22 cellular contexts compared by ENCODE assay signal in genomic region chr6:145818796-145819195, GRCh38.
"Had no signal": no experiment of that assay in that cellular context is flagged by ENCODE, and none has a peak within 500 bp of the region (broad histone marks: within the 10 kb centered on the region; RNA-seq: fewer than 3 reads in every experiment).

No MANE protein-coding gene starts in this region.

- H3K36me3 ChIP-seq: colonic mucosa, esophagus squamous epithelium, left lung, lower lobe of right lung, neutrophil, pancreas, thoracic aorta, upper lobe of left lung, uterus had no signal

- H2AFZ ChIP-seq: hepatocyte had no signal

- H3K4me1 ChIP-seq: colonic mucosa, uterus had no signal

- DNase-seq: colonic mucosa; effector CD8-positive, alpha-beta T cell; erythroblast; esophagus squamous epithelium; foreskin melanocyte; kidney; left lung; lower lobe of right lung; naive B cell; pancreas; stimulated activated CD4-positive, alpha-beta T cell treated with anti-CD3 and anti-CD28 coated beads, Interleukin-15, amount 100 ng/mL, for 24 hours; stimulated activated CD4-positive, alpha-beta T cell treated with anti-CD3 and anti-CD28 coated beads, Interleukin-2, amount 100 ng/mL, for 48 hours; stimulated activated naive B cell treated with anti-CD40 and anti-IgM and Interleukin-4, amounts not matched to agents 10 μg/mL and 1 μg/mL and 100 μg/mL, for 72 hours; upper lobe of left lung; uterus had no signal

- ATAC-seq: left lung; lower lobe of right lung; natural killer cell treated with Interleukin-12 subunit alpha and Interleukin-12 subunit beta and Interleukin-15 and Interleukin-18, amount 100 ng/mL, for 72 hours; pancreas; sciatic nerve; stimulated activated naive B cell treated with anti-CD40 and anti-IgM and Interleukin-4, amounts not matched to agents 10 μg/mL and 1 μg/mL and 100 μg/mL, for 72 hours had no signal

- H3K4me3 ChIP-seq: colonic mucosa, esophagus squamous epithelium, hepatocyte, left lung, lower lobe of right lung, pancreas, skin epidermis, thoracic aorta, tibial nerve, upper lobe of left lung, uterus had no signal

- H3K9me3 ChIP-seq: colonic mucosa, esophagus squamous epithelium, left lung, lower lobe of right lung, neutrophil, pancreas, thoracic aorta, tibial nerve, upper lobe of left lung, uterus had no signal

- H3K27ac ChIP-seq: colonic mucosa, esophagus squamous epithelium, hepatocyte, left lung, lower lobe of right lung, neutrophil, pancreas, skin epidermis, thoracic aorta, tibial nerve, upper lobe of left lung, uterus had no signal

- H3K4me2 ChIP-seq: hepatocyte had no signal

- H3K27me3 ChIP-seq: colonic mucosa, esophagus squamous epithelium, hepatocyte, left lung, neutrophil, pancreas, tibial nerve, upper lobe of left lung, uterus had no signal
